17 cellular contexts compared by ENCODE assay signal in genomic region chr10:127150136-127150535, GRCh38. TPM values are rescaled to one million over a fixed set of nuclear protein-coding genes. Genes with fewer than 3 reads are reported as not detected.
A peak's percentile ranks its signal among the peaks of the same experiment; 100 is the strongest.
DNase-seq lines count a peak whose midpoint lies in the region; ATAC-seq and TF ChIP-seq lines count a peak whose summit lies in the region.
"Had no signal": no experiment of that assay in that cellular context is flagged by ENCODE, and none has a peak within 500 bp of the region (broad histone marks: within the 10 kb centered on the region; RNA-seq: fewer than 3 reads in every experiment).

No MANE protein-coding gene starts in this region.

- H2AFZ ChIP-seq in GM23248 = no peak overlapping the region

- peak; percentile 85 for DNase-seq in GM23248
- DNase-seq in NCI-H82 treated with DMSO at 0.1 percent for 48 hours (lab: John Stamatoyannopoulos, UW; ENCODE audit: unreplicated experiment) = peak; percentile 70
- DNase-seq in dermis blood vessel endothelial cell = peak; percentile 20
- peak; percentile 25 for DNase-seq in osteocyte (ENCODE audit: extremely low spot score, unreplicated experiment)
- no peak for DNase-seq in NCI-H1105 (lab: John Stamatoyannopoulos, UW)
- DNase-seq in HuH-7 (ENCODE audit: low spot score) = no peak
- no peak for DNase-seq in stimulated activated naive CD8-positive, alpha-beta T cell treated with anti-CD3 and anti-CD28 coated beads, Interleukin-15, amount 100 ng/mL, for 72 hours
- no peak for DNase-seq in transverse colon
- DNase-seq: activated naive CD8-positive, alpha-beta T cell treated with anti-CD3 and anti-CD28 coated beads for 36 hours; COR-L47; GOT3; Kasumi-1; OCI-M1; psoas muscle had no signal

- H3K9me2 ChIP-seq in GM23248 (ENCODE audit: insufficient read depth) = no peaks in the 10 kb centered on the region

- peaks cover 3% of the 10 kb centered on the region for H3K36me3 Mint-ChIP-seq in osteocyte (ENCODE audit: unreplicated experiment)
- H3K36me3 Mint-ChIP-seq: activated naive CD8-positive, alpha-beta T cell treated with anti-CD3 and anti-CD28 coated beads for 36 hours had no signal

- H3K36me3 ChIP-seq in GM23248 (ENCODE audit: low read depth) (no peaks in the 10 kb centered on the region), transverse colon (no peaks in the 10 kb centered on the region)

- H3K9ac ChIP-seq in GM23248 = peak overlapping the region; percentile 75

- H3K4me3 ChIP-seq in GM23248 (no peak overlapping the region), transverse colon (no peak overlapping the region)
- H3K4me3 ChIP-seq: psoas muscle had no signal

- peaks cover 30% of the 10 kb centered on the region for H3K4me1 Mint-ChIP-seq in osteocyte (ENCODE audit: unreplicated experiment)
- no peaks in the 10 kb centered on the region for H3K4me1 Mint-ChIP-seq in stimulated activated naive CD8-positive, alpha-beta T cell treated with anti-CD3 and anti-CD28 coated beads, Interleukin-15, amount 100 ng/mL, for 72 hours

- peaks cover 56% of the 10 kb centered on the region for H3F3A ChIP-seq in GM23248 (ENCODE audit: insufficient read depth)

- TF ChIP-seq POLR2A in transverse colon (IDR thresholded peaks at IDR 0.05) = no peak

- H3K27ac Mint-ChIP-seq in osteocyte (ENCODE audit: unreplicated experiment) = peak overlapping the region; percentile 91
- H3K27ac Mint-ChIP-seq in stimulated activated naive CD8-positive, alpha-beta T cell treated with anti-CD3 and anti-CD28 coated beads, Interleukin-15, amount 100 ng/mL, for 72 hours = no peak overlapping the region
- H3K27ac Mint-ChIP-seq: activated naive CD8-positive, alpha-beta T cell treated with anti-CD3 and anti-CD28 coated beads for 36 hours; stimulated activated naive CD8-positive, alpha-beta T cell treated with anti-CD3 and anti-CD28 coated beads, Interleukin-15, Interleukin-2, amounts not matched to agents 100 ng/mL and 50 ng/mL, for 24 hours; T-helper 2 cell treated with Interferon-gamma antibody and Interleukin-4, amounts not matched to agents 5 μg/mL and 100 μg/mL, for 36 hours had no signal

- 19 to 23% methylated on average over 5 of the region's 5 CpGs for WGBS in GM23248 (ENCODE audit: low coverage in 1 of 2, low lambda C conversion rate in 2 of 2, missing lambda C conversion rate in 2 of 2), 2 experiments
- 80 to 97% methylated on average over 2 to 5 of the region's 5 CpGs for WGBS in transverse colon (ENCODE audit: low coverage in 1 of 2), 2 donors

- peak overlapping the region; percentile 96 for H3K4me2 ChIP-seq in GM23248 (ENCODE audit: unreplicated experiment)

- H3K27ac ChIP-seq in GM23248 (peak overlapping the region; percentile 98), transverse colon (no peak overlapping the region)
- H3K27ac ChIP-seq: psoas muscle had no signal

- H3K4me3 Mint-ChIP-seq in osteocyte (ENCODE audit: unreplicated experiment) = no peak overlapping the region
- H3K4me3 Mint-ChIP-seq in stimulated activated naive CD8-positive, alpha-beta T cell treated with anti-CD3 and anti-CD28 coated beads, Interleukin-15, amount 100 ng/mL, for 72 hours = no peak overlapping the region
- H3K4me3 Mint-ChIP-seq: activated naive CD8-positive, alpha-beta T cell treated with anti-CD3 and anti-CD28 coated beads for 36 hours; stimulated activated naive CD8-positive, alpha-beta T cell treated with anti-CD3 and anti-CD28 coated beads, Interleukin-15, Interleukin-2, amounts not matched to agents 100 ng/mL and 50 ng/mL, for 24 hours; T-helper 2 cell treated with Interferon-gamma antibody and Interleukin-4, amounts not matched to agents 5 μg/mL and 100 μg/mL, for 36 hours had no signal

- H3K79me2 ChIP-seq in GM23248 (ENCODE audit: insufficient read depth) = no peaks in the 10 kb centered on the region

- H3K9me3 Mint-ChIP-seq in osteocyte (ENCODE audit: unreplicated experiment) = no peaks in the 10 kb centered on the region
- no peaks in the 10 kb centered on the region for H3K9me3 Mint-ChIP-seq in stimulated activated naive CD8-positive, alpha-beta T cell treated with anti-CD3 and anti-CD28 coated beads, Interleukin-15, amount 100 ng/mL, for 72 hours
- H3K9me3 Mint-ChIP-seq: activated naive CD8-positive, alpha-beta T cell treated with anti-CD3 and anti-CD28 coated beads for 36 hours; stimulated activated naive CD8-positive, alpha-beta T cell treated with anti-CD3 and anti-CD28 coated beads, Interleukin-15, Interleukin-2, amounts not matched to agents 100 ng/mL and 50 ng/mL, for 24 hours; T-helper 2 cell treated with Interferon-gamma antibody and Interleukin-4, amounts not matched to agents 5 μg/mL and 100 μg/mL, for 36 hours had no signal

- intact Hi-C loops in transverse colon (cut with DNase I; ENCODE audit: low total_unique reads) = loop anchor here (10.0 kb wide), 1 partner anchor 1385 kb away; no protein-coding TSS in a partner anchor

- H3K27me3 ChIP-seq in GM23248 (replicated peaks; ENCODE audit: insufficient read depth) (no peaks in the 10 kb centered on the region), transverse colon (no peaks in the 10 kb centered on the region)

- TF ChIP-seq EP300 in transverse colon (IDR thresholded peaks at IDR 0.05; ENCODE audit: low read depth) = no peak

- H3K4me1 ChIP-seq in GM23248 (ENCODE audit: insufficient read depth) (peaks cover 42% of the 10 kb centered on the region), transverse colon (no peaks in the 10 kb centered on the region)
- H3K4me1 ChIP-seq: psoas muscle had no signal

- in situ Hi-C loops in GM23248 (cut with MboI) (no loop called here), transverse colon (cut with MboI; ENCODE audit: low pct_ligation_motif_present in 1 of 4, low pct_unique_long_range_greater_than_20kb in 1 of 4, low sequenced_read_pairs in 3 of 4) (no loop called here)

- no peaks in the 10 kb centered on the region for H3K27me3 Mint-ChIP-seq in osteocyte (ENCODE audit: unreplicated experiment)
- H3K27me3 Mint-ChIP-seq in stimulated activated naive CD8-positive, alpha-beta T cell treated with anti-CD3 and anti-CD28 coated beads, Interleukin-15, amount 100 ng/mL, for 72 hours = no peaks in the 10 kb centered on the region
- H3K27me3 Mint-ChIP-seq: stimulated activated naive CD8-positive, alpha-beta T cell treated with anti-CD3 and anti-CD28 coated beads, Interleukin-15, Interleukin-2, amounts not matched to agents 100 ng/mL and 50 ng/mL, for 24 hours had no signal

- H3K9me3 ChIP-seq in GM23248 (ENCODE audit: low read depth) (no peaks in the 10 kb centered on the region), transverse colon (no peaks in the 10 kb centered on the region)
- H3K9me3 ChIP-seq: psoas muscle had no signal

- no peak for TF ChIP-seq CTCF in osteocyte (IDR thresholded peaks at IDR 0.05)
- TF ChIP-seq CTCF in transverse colon (IDR thresholded peaks at IDR 0.05) = no peak

- no peak for ATAC-seq in stimulated activated naive CD8-positive, alpha-beta T cell treated with anti-CD3 and anti-CD28 coated beads, Interleukin-15, amount 100 ng/mL, for 72 hours
- ATAC-seq: psoas muscle had no signal

- no peaks in the 10 kb centered on the region for H4K20me1 ChIP-seq in GM23248 (ENCODE audit: insufficient read depth)

RNA-seq across cellular contexts. Expression of gene INSYN2A, which starts 46.3 kb away (rescaled TPM):
- total RNA-seq in GM23248 (2014; rRNA removed; shearing (Covaris generic)) = 0.43 and 0.51 TPM in 2 replicates
- 0.20 and 0.54 TPM in 2 replicates for polyA plus RNA-seq in GM23248 (2016; fragmentation: Nextera tagmentation; extraction: Ambion mirVana)
- not detected in 2 replicates for total RNA-seq in dermis blood vessel endothelial cell
- 4.6 and 5.3 TPM in 2 replicates for total RNA-seq in osteocyte
- under 1 TPM in 1 of 4 donors, not detected in 3; 0.27 TPM for total RNA-seq in transverse colon
- total RNA-seq: activated naive CD8-positive, alpha-beta T cell treated with anti-CD3 and anti-CD28 coated beads for 36 hours; mononuclear cell had no signal

Comparison
In these comparisons a context has a peak if more than half of its experiments do, and no peak if none do; other contexts are left out.
1. DNase-seq: peak in GM23248 (single experiment), NCI-H82 treated with DMSO at 0.1 percent for 48 hours (single experiment), dermis blood vessel endothelial cell (single experiment) and osteocyte (single experiment); none in NCI-H1105 (single experiment), HuH-7 (single experiment), stimulated activated naive CD8-positive, alpha-beta T cell treated with anti-CD3 and anti-CD28 coated beads, Interleukin-15, amount 100 ng/mL, for 72 hours (0 of 2) and transverse colon (single experiment).